ENCODE assay signal across 18 cellular contexts in genomic region chr7:106794276-106795136, GRCh38.
A peak's percentile ranks its signal among the peaks of the same experiment; 100 is the strongest.
DNase-seq lines count a peak whose midpoint lies in the region; ATAC-seq, FAIRE-seq and TF ChIP-seq lines count a peak whose summit lies in the region.
"Had no signal": no experiment of that assay in that cellular context is flagged by ENCODE, and none has a peak within 500 bp of the region (broad histone marks: within the 10 kb centered on the region; RNA-seq: fewer than 3 reads in every experiment).

No MANE protein-coding gene starts in this region.

- TF ChIP-seq CTCF in HEK293 (tag by site-specific recombination; IDR thresholded peaks at IDR 0.05) = no peak
- TF ChIP-seq CTCF in GM12878 (IDR thresholded peaks at IDR 0.05 in 2 of 3, conservative IDR thresholded peaks at IDR 0.05 in 1 of 3; ENCODE audit: control insufficient read depth in 2 of 3, extremely low read depth in 1 of 3, insufficient read depth in 1 of 3, low read depth in 3 of 3, low read length in 3 of 3) = no peak

- no peaks in the 10 kb centered on the region for H3K36me3 ChIP-seq in HEK293 (ENCODE audit: control insufficient read depth in 2 of 2, insufficient read depth in 1 of 2, low read length in 2 of 2)
- H3K36me3 ChIP-seq in GM12878 (ENCODE audit: control insufficient read depth in 2 of 2, insufficient read depth in 2 of 2, low read length in 1 of 2) = no peaks in the 10 kb centered on the region
- H3K36me3 ChIP-seq: HAP-1 had no signal

- no peak overlapping the region for H3K4me3 Mint-ChIP-seq in stimulated activated memory B cell treated with anti-CD40 and anti-IgM and Interleukin-4, amounts not matched to agents 10 μg/mL and 1 μg/mL and 100 μg/mL, for 72 hours
- no peak overlapping the region for H3K4me3 Mint-ChIP-seq in activated CD4-positive, alpha-beta memory T cell treated with anti-CD3 and anti-CD28 coated beads for 36 hours
- H3K4me3 Mint-ChIP-seq: T-cell had no signal

- no peak for FAIRE-seq in GM12878 (lab: Jason Lieb, UNC)
- FAIRE-seq: A204.1, RCC 7860 had no signal

- CTCF ChIA-PET in HEK293 (lab: Yijun Ruan, JAX) = interaction anchor here (1.6 to 2.2 kb wide), 3 partner anchors 354 to 356 kb away, joined by 10 to 18 read pairs (median 14); no protein-coding TSS in a partner anchor
- CTCF ChIA-PET in GM12878 (lab: Yijun Ruan, JAX) = interaction anchor here (0.6 to 7.1 kb wide), 10 partner anchors 17 to 374 kb away, joined by 3 to 203 read pairs (median 6); partner anchors contain the start of gene HBP1
- CTCF ChIA-PET in activated CD4-positive, alpha-beta memory T cell treated with anti-CD3 and anti-CD28 coated beads for 36 hours (lab: Charles Lee) = interaction anchor here (0.6 to 6.5 kb wide), 2 partner anchors 355 to 1086 kb away, joined by 3 to 155 read pairs; no protein-coding TSS in a partner anchor

- in situ Hi-C loops in GM12878 (cut with MboI) = loop anchor here (5.0 to 10.0 kb wide), 3 partner anchors 353 to 1080 kb away; no protein-coding TSS in a partner anchor

- H3K27ac ChIP-seq in HEK293 (ENCODE audit: extremely low read depth, low read depth, low read length) = no peak overlapping the region
- no peak overlapping the region for H3K27ac ChIP-seq in GM12878 (ENCODE audit: control insufficient read depth, insufficient read depth)
- H3K27ac ChIP-seq: C4-2B had no signal

- H2AFZ ChIP-seq in GM12878 (ENCODE audit: control insufficient read depth, low read depth, low read length) = no peak overlapping the region

- no peak for TF ChIP-seq POLR2A in GM12878 (IDR thresholded peaks at IDR 0.05; ENCODE audit: low read depth, low read length)

- H3K4me2 ChIP-seq in GM12878 (ENCODE audit: control insufficient read depth, insufficient read depth) = no peak overlapping the region
- H3K4me2 ChIP-seq: SK-N-SH had no signal

- no peak overlapping the region for H3K9ac ChIP-seq in GM12878 (ENCODE audit: control insufficient read depth, insufficient read depth, low read length)
- H3K9ac ChIP-seq: SK-N-SH had no signal

- WGBS in GM12878 (ENCODE audit: insufficient coverage, insufficient replicate concordance, low lambda C conversion rate, missing lambda C conversion rate) = 63% methylated on average over 6 of the region's 6 CpGs

- RAD21 ChIA-PET in GM12878 (lab: Charles Lee; ENCODE audit: unreplicated experiment) = interaction anchor here (0.6 to 1.9 kb wide), 6 partner anchors 207 to 375 kb away, joined by 3 to 8 read pairs (median 5); partner anchors contain the start of gene HBP1

- H3K4me1 ChIP-seq in HEK293 (ENCODE audit: control insufficient read depth, insufficient read depth, low read length) (no peaks in the 10 kb centered on the region), GM12878 (ENCODE audit: control insufficient read depth, insufficient read depth, low read length) (peaks cover 11% of the 10 kb centered on the region)

- TF ChIP-seq RAD21 in GM12878 (IDR thresholded peaks at IDR 0.05; ENCODE audit: insufficient read depth, low read depth, low read length) = no peak

- no peaks in the 10 kb centered on the region for H4K20me1 ChIP-seq in GM12878 (ENCODE audit: control insufficient read depth, insufficient read depth)

- intact Hi-C loops in GM12878 (cut with micrococcal nuclease; ENCODE audit: unreplicated experiment) = loop anchor here (5.0 kb wide), 2 partner anchors 73 to 1083 kb away; partner anchors contain the start of gene PIK3CG
- intact Hi-C loops in activated CD4-positive, alpha-beta memory T cell treated with anti-CD3 and anti-CD28 coated beads for 36 hours (cut with micrococcal nuclease) = loop anchor here (5.0 to 10.0 kb wide), 3 partner anchors 150 to 1083 kb away; partner anchors contain the start of gene PRKAR2B

- SMC1A ChIA-PET in GM12878 (lab: Charles Lee; ENCODE audit: uncharacterized antibody, unreplicated experiment) = interaction anchor here (0.7 to 6.8 kb wide), 4 partner anchors 8 to 355 kb away, joined by 3 to 142 read pairs (median 4); no protein-coding TSS in a partner anchor

- BruUV-seq in GM12878 (replicated peaks; lab: Mats Ljungman, UMichigan) = no TSS peak

- no peak for TF ChIP-seq EP300 in GM12878 (IDR thresholded peaks at IDR 0.05; ENCODE audit: borderline replicate concordance in 1 of 2, control insufficient read depth in 1 of 2, low read depth in 2 of 2, low read length in 2 of 2)

- POLR2A ChIA-PET in HEK293 (lab: Yijun Ruan, JAX) = no interaction called here
- POLR2A ChIA-PET in GM12878 (lab: Charles Lee) = no interaction called here
- POLR2A ChIA-PET in activated CD4-positive, alpha-beta memory T cell treated with anti-CD3 and anti-CD28 coated beads for 36 hours (lab: Charles Lee) = no interaction called here

- peak; percentile 24 for DNase-seq in NCI-H2171 treated with DMSO at 0.1 percent for 48 hours (lab: John Stamatoyannopoulos, UW)
- no peak for DNase-seq in NCI-H2171 (lab: John Stamatoyannopoulos, UW)
- no peak for DNase-seq in GM12878 (ENCODE audit: low read depth, low spot score)
- DNase-seq in activated naive CD4-positive, alpha-beta T cell treated with anti-CD3 and anti-CD28 coated beads, Interleukin-2, amount 50 U/mL, for 16 hours = no peak
- DNase-seq in NCI-H2029 (lab: John Stamatoyannopoulos, UW) = no peak
- DNase-seq in activated CD4-positive, alpha-beta memory T cell treated with anti-CD3 and anti-CD28 coated beads for 36 hours = no peak
- DNase-seq: DMS153, KG1, NCI-H1092, Right ventricle myocardium superior, SK-N-SH, T-cell had no signal

- no peaks in the 10 kb centered on the region for H3K79me2 ChIP-seq in GM12878 (ENCODE audit: control insufficient read depth, insufficient read depth, low read length)

- peaks cover 11% of the 10 kb centered on the region for H3K4me1 Mint-ChIP-seq in stimulated activated memory B cell treated with anti-CD40 and anti-IgM and Interleukin-4, amounts not matched to agents 10 μg/mL and 1 μg/mL and 100 μg/mL, for 72 hours
- H3K4me1 Mint-ChIP-seq in activated CD4-positive, alpha-beta memory T cell treated with anti-CD3 and anti-CD28 coated beads for 36 hours (ENCODE audit: low read depth) = no peaks in the 10 kb centered on the region

- ATAC-seq in GM12878 = no peak
- no peak for ATAC-seq in stimulated activated memory B cell treated with anti-CD40 and anti-IgM and Interleukin-4, amounts not matched to agents 10 μg/mL and 1 μg/mL and 100 μg/mL, for 72 hours
- ATAC-seq: T-cell had no signal

- no peaks in the 10 kb centered on the region for H3K27me3 Mint-ChIP-seq in stimulated activated memory B cell treated with anti-CD40 and anti-IgM and Interleukin-4, amounts not matched to agents 10 μg/mL and 1 μg/mL and 100 μg/mL, for 72 hours
- H3K27me3 Mint-ChIP-seq in activated CD4-positive, alpha-beta memory T cell treated with anti-CD3 and anti-CD28 coated beads for 36 hours = peaks cover 4% of the 10 kb centered on the region
- H3K27me3 Mint-ChIP-seq: T-cell had no signal

- peaks cover 3% of the 10 kb centered on the region for H3K9me3 Mint-ChIP-seq in stimulated activated memory B cell treated with anti-CD40 and anti-IgM and Interleukin-4, amounts not matched to agents 10 μg/mL and 1 μg/mL and 100 μg/mL, for 72 hours
- peaks cover 9% of the 10 kb centered on the region for H3K9me3 Mint-ChIP-seq in activated CD4-positive, alpha-beta memory T cell treated with anti-CD3 and anti-CD28 coated beads for 36 hours

- H3K36me3 Mint-ChIP-seq in stimulated activated memory B cell treated with anti-CD40 and anti-IgM and Interleukin-4, amounts not matched to agents 10 μg/mL and 1 μg/mL and 100 μg/mL, for 72 hours = no peaks in the 10 kb centered on the region
- no peaks in the 10 kb centered on the region for H3K36me3 Mint-ChIP-seq in activated CD4-positive, alpha-beta memory T cell treated with anti-CD3 and anti-CD28 coated beads for 36 hours
- H3K36me3 Mint-ChIP-seq: T-cell had no signal

- H3K4me3 ChIP-seq in HEK293 (ENCODE audit: low read depth, low read length) (no peak overlapping the region), GM12878 (no peak overlapping the region)
- H3K4me3 ChIP-seq: HAP-1 had no signal

- no peaks in the 10 kb centered on the region for H3K9me3 ChIP-seq in HEK293 (ENCODE audit: control insufficient read depth, insufficient read depth, low read depth, low read length)
- no peaks in the 10 kb centered on the region for H3K9me3 ChIP-seq in GM12878 (replicated peaks; ENCODE audit: control insufficient read depth, insufficient read depth, low read length)
- H3K9me3 ChIP-seq: HAP-1 had no signal

- no peaks in the 10 kb centered on the region; a peak in 1 of 4 replicates for H3K27me3 ChIP-seq in GM12878 (replicated peaks in 1 of 2; ENCODE audit: control insufficient read depth in 2 of 2, insufficient read depth in 2 of 2, low read length in 1 of 2)

- H3K27ac Mint-ChIP-seq in stimulated activated memory B cell treated with anti-CD40 and anti-IgM and Interleukin-4, amounts not matched to agents 10 μg/mL and 1 μg/mL and 100 μg/mL, for 72 hours = peak overlapping the region; percentile 0
- no peak overlapping the region for H3K27ac Mint-ChIP-seq in activated CD4-positive, alpha-beta memory T cell treated with anti-CD3 and anti-CD28 coated beads for 36 hours
- H3K27ac Mint-ChIP-seq: T-cell had no signal

TF ChIP-seq in HEK293, 187 proteins besides CTCF, POLR2A, EP300 and RAD21:
- no peak for TF ChIP-seq ZSCAN4 (tag by site-specific recombination; IDR thresholded peaks at IDR 0.05)
- peak; percentile 64 for TF ChIP-seq SCRT2 (tag by site-specific recombination; IDR thresholded peaks at IDR 0.05)

TF ChIP-seq in GM12878, 131 proteins besides CTCF, POLR2A, EP300 and RAD21 (continues in another document):
- TF ChIP-seq ZBED1 (IDR thresholded peaks at IDR 0.05; ENCODE audit: borderline replicate concordance) = no peak
- TF ChIP-seq JUND (IDR thresholded peaks at IDR 0.05; ENCODE audit: low read depth, low read length) = no peak
